9 cellular contexts compared by ENCODE assay signal in genomic region chr10:78977761-78978305, GRCh38.
A peak's percentile ranks its signal among the peaks of the same experiment; 100 is the strongest.
DNase-seq lines count a peak whose midpoint lies in the region; ATAC-seq, FAIRE-seq and TF ChIP-seq lines count a peak whose summit lies in the region.
"Had no signal": no experiment of that assay in that cellular context is flagged by ENCODE, and none has a peak within 500 bp of the region (broad histone marks: within the 10 kb centered on the region; RNA-seq: fewer than 3 reads in every experiment).

No MANE protein-coding gene starts in this region.

- peak overlapping the region; percentile 76 for H3K4me2 ChIP-seq in HepG2 (ENCODE audit: low read depth, low read length)

- 0% methylated on average over 6 of the region's 6 CpGs for WGBS in HepG2 (ENCODE audit: low lambda C conversion rate)

- H3K36me3 ChIP-seq in HepG2 (replicated peaks in 1 of 2; ENCODE audit: control insufficient read depth in 1 of 2, insufficient read depth in 2 of 2, low read length in 2 of 2) (no peaks in the 10 kb centered on the region), uterus (no peaks in the 10 kb centered on the region)

- CTCF ChIA-PET in HepG2 (lab: Yijun Ruan, JAX; ENCODE audit: low intra/inter-chr PET ratio, low total read pairs) = no interaction called here

- H3K27me3 ChIP-seq in HepG2 (ENCODE audit: control insufficient read depth in 1 of 2, insufficient read depth in 2 of 2, low read length in 2 of 2) (peaks cover 0 to 16% of the 10 kb centered on the region in 2 experiments; a peak in 3 of 5 replicates), uterus (no peaks in the 10 kb centered on the region)

- TF ChIP-seq EP300 in HepG2 (IDR thresholded peaks at IDR 0.05; ENCODE audit: low read depth in 2 of 2, low read length in 2 of 2) (peak in 1 of 2 experiments; percentile 69; a peak in 2 of 4 replicates), HepG2 (CRISPR knock-in tag; IDR thresholded peaks at IDR 0.05; ENCODE audit: borderline replicate concordance) (peak; percentile 78; the same call in 1 of the 2 replicates)

- in situ Hi-C loops in HepG2 (cut with HindIII; ENCODE audit: extremely low pct_ligation_motif_present, low pct_unique_long_range_greater_than_20kb) = loop anchor here (5.0 kb wide), 1 partner anchor 74 kb away; no protein-coding TSS in a partner anchor

- intact Hi-C loops in left cardiac atrium (cut with DNase I) (loop anchor here in 1 of 2 donors (5.0 to 10.0 kb wide), 2 partner anchors 177 to 219 kb away; no protein-coding TSS in a partner anchor), Right ventricle myocardium inferior (cut with DNase I) (no loop called here), HepG2 (cut with micrococcal nuclease; ENCODE audit: unreplicated experiment) (loop anchor here (10.0 kb wide), 1 partner anchor 63 kb away; no protein-coding TSS in a partner anchor), uterus (cut with DNase I; ENCODE audit: low total_unique reads) (no loop called here)

- no peaks in the 10 kb centered on the region for H4K20me1 ChIP-seq in HepG2 (ENCODE audit: insufficient read depth, low read length)

- POLR2A ChIA-PET in HepG2 (lab: Yijun Ruan, JAX) = interaction anchor here (0.7 to 1.7 kb wide), 8 partner anchors 13 to 93 kb away, joined by 3 to 5 read pairs (median 3); no protein-coding TSS in a partner anchor

- no peaks in the 10 kb centered on the region for H3K9me3 ChIP-seq in HepG2 (ENCODE audit: low read length)
- no peaks in the 10 kb centered on the region for H3K9me3 ChIP-seq in uterus

- H3K4me3 ChIP-seq in HepG2 (replicated peaks in 1 of 3; ENCODE audit: insufficient read depth in 1 of 3, low read depth in 2 of 3, low read length in 3 of 3) (peak overlapping the region; percentile 6 to 64 (median 29); a peak in 5 of 6 replicates), uterus (no peak overlapping the region)

- TF ChIP-seq POLR2A in HepG2 (IDR thresholded peaks at IDR 0.05; ENCODE audit: insufficient read depth in 1 of 2, low read depth in 2 of 2, low read length in 2 of 2) (no peak), uterus (IDR thresholded peaks at IDR 0.05) (no peak)

- no TSS peak for BruUV-seq in HepG2 (replicated peaks; lab: Mats Ljungman, UMichigan)

- peak; percentile 50 for DNase-seq in left cardiac atrium
- no peak for DNase-seq in Right ventricle myocardium inferior (ENCODE audit: missing footprints)
- DNase-seq in amniotic stem cell (lab: John Stamatoyannopoulos, UW) = peak; percentile 33
- DNase-seq in HepG2 (ENCODE audit: low spot score) = peak; percentile 89
- DNase-seq in uterus = peak; percentile 71 to 82
- no peak for DNase-seq in germinal center (ENCODE audit: low spot score)
- DNase-seq in stimulated activated CD4-positive, alpha-beta T cell treated with anti-CD3 and anti-CD28 coated beads, Interleukin-2, amount 100 ng/mL, for 24 hours = no peak
- DNase-seq: activated T-cell treated with anti-CD3 and anti-CD28 coated beads, Interleukin-2, amount 50 U/mL, for 24 hours had no signal

- peak overlapping the region; percentile 35; the same call in 1 of the 2 replicates for H3K9ac ChIP-seq in HepG2 (ENCODE audit: insufficient read depth, low read depth, low read length)

- ATAC-seq in left cardiac atrium (peak in 1 of 2 donors; percentile 5), Right ventricle myocardium inferior (no peak), HepG2 (peak; percentile 2; the same call in 2 of the 3 replicates), HG02885 (IDR thresholded peaks at IDR 0.05; ENCODE audit: poor library complexity, unreplicated experiment) (no peak)

- no peaks in the 10 kb centered on the region for H3K79me2 ChIP-seq in HepG2 (ENCODE audit: insufficient read depth, low read length)

- no peak overlapping the region for H3K27ac ChIP-seq in HepG2 (ENCODE audit: extremely low read length, insufficient read depth, low read length)
- H3K27ac ChIP-seq in uterus = peak overlapping the region; percentile 17 to 67

- TF ChIP-seq RAD21 in HepG2 (CRISPR knock-in tag; IDR thresholded peaks at IDR 0.05) = no peak

- TF ChIP-seq CTCF in HepG2 (CRISPR knock-in tag; IDR thresholded peaks at IDR 0.05) (peak; percentile 12; the same call in 1 of the 2 replicates), uterus (IDR thresholded peaks at IDR 0.05) (peak in 1 of 4 experiments; percentile 21)

- H3K4me1 ChIP-seq in HepG2 (ENCODE audit: insufficient read depth, low read length) = peaks cover 65% of the 10 kb centered on the region
- peaks cover 9 to 14% of the 10 kb centered on the region in 2 donors for H3K4me1 ChIP-seq in uterus

- peak; percentile 95 for FAIRE-seq in HepG2 (lab: Jason Lieb, UNC)

- H2AFZ ChIP-seq in HepG2 (ENCODE audit: low read length) = no peak overlapping the region

TF ChIP-seq in HepG2, 621 proteins besides CTCF, POLR2A, EP300 and RAD21 (continues in another document):
- no peak for TF ChIP-seq ZNF235 (CRISPR knock-in tag; IDR thresholded peaks at IDR 0.05; ENCODE audit: borderline replicate concordance)
- no peak for TF ChIP-seq SMARCC2 (IDR thresholded peaks at IDR 0.05)
- no peak for TF ChIP-seq ZFP1 (CRISPR knock-in tag; IDR thresholded peaks at IDR 0.05)
- no peak for TF ChIP-seq ZNF318 (CRISPR knock-in tag; IDR thresholded peaks at IDR 0.05)
- no peak for TF ChIP-seq NFYB (CRISPR knock-in tag; IDR thresholded peaks at IDR 0.05)
- no peak for TF ChIP-seq MAF1 (CRISPR knock-in tag; IDR thresholded peaks at IDR 0.05; ENCODE audit: borderline replicate concordance)
- TF ChIP-seq, protein P1, sequence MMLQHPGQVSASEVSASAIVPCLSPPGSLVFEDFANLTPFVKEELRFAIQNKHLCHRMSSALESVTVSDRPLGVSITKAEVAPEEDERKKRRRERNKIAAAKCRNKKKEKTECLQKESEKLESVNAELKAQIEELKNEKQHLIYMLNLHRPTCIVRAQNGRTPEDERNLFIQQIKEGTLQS (CRISPR knock-in tag; IDR thresholded peaks at IDR 0.05) = peak; percentile 75
- TF ChIP-seq CREB3 (CRISPR knock-in tag; IDR thresholded peaks at IDR 0.05) = no peak

Comparison
In these comparisons a context has a peak if more than half of its experiments do, and no peak if none do; other contexts are left out.
1. DNase-seq: peak in left cardiac atrium (single experiment), amniotic stem cell (single experiment), HepG2 (single experiment) and uterus (2 of 2); none in Right ventricle myocardium inferior (single experiment), germinal center (single experiment) and stimulated activated CD4-positive, alpha-beta T cell treated with anti-CD3 and anti-CD28 coated beads, Interleukin-2, amount 100 ng/mL, for 24 hours (0 of 2).
2. H3K4me3 ChIP-seq: peak in HepG2 (3 of 3); none in uterus (0 of 2).